ENCODE assay signal across 8 cellular contexts in the genomic region with DNA sequence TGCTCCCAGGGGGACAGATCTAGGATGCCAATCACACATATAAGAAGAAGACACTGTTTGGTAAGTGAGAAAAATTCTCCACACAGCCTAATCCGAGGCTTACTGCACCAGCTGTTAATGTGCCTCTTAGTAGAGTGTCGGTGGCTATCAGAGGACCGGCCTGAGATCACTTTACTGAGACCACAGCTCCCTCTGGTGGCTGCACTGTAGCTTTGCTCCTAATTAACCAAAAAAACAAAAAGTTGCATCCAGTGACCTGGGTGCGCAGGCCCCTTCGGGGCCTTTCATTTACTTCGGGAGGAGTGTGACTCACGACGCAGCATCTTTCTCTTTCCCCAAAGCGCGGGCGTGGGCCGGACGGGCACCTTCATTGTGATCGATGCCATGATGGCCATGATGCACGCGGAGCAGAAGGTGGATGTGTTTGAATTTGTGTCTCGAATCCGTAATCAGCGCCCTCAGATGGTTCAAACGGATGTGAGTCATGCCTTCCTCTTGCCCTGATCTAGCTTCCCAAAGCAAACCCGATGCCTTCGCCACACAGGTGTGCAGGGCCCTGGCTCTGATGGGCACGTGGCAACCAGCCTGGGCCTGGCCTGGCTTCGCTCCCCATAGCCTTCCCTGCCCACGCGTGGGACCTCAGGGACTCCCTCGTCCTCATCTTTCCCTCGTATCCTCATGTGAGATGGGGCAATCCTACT. TPM values are rescaled to one million over a fixed set of nuclear protein-coding genes. Genes with fewer than 3 reads are reported as not detected.
DNase-seq lines count a peak whose midpoint lies in the region; ATAC-seq lines count a peak whose summit lies in the region.

No MANE protein-coding gene starts in this region.

- no peaks in the 10 kb centered on the region for H3K79me2 ChIP-seq in mesendoderm (ENCODE audit: control insufficient read depth, insufficient read depth, low read length)

- DNase-seq in AG08395 (ENCODE audit: low spot score) (peak; percentile 78), NCI-H748 (lab: John Stamatoyannopoulos, UW; ENCODE audit: unreplicated experiment) (peak; percentile 66), mesendoderm (peak; percentile 78)
- DNase-seq in activated CD4-positive, alpha-beta memory T cell treated with anti-CD3 and anti-CD28 coated beads for 36 hours: peak; percentile 86
- DNase-seq in effector CD4-positive, alpha-beta T cell: peak; percentile 80
- peak; percentile 66 to 68 for DNase-seq in stimulated activated CD8-positive, alpha-beta memory T cell treated with anti-CD3 and anti-CD28 coated beads, Interleukin-2, amount 100 ng/mL, for 48 hours (ENCODE audit: low read depth in 2 of 2)

- no peak overlapping the region for H3K56ac ChIP-seq in mesendoderm (ENCODE audit: low read length)

- no peak overlapping the region for H3K18ac ChIP-seq in mesendoderm (ENCODE audit: low read length)

- ATAC-seq in GM18858 (IDR thresholded peaks at IDR 0.05; ENCODE audit: unreplicated experiment) (peak; percentile 40), HG03432 (IDR thresholded peaks at IDR 0.05; ENCODE audit: unreplicated experiment) (peak; percentile 48)

- POLR2A ChIA-PET in activated CD4-positive, alpha-beta memory T cell treated with anti-CD3 and anti-CD28 coated beads for 36 hours (lab: Charles Lee): interaction anchor here (1.1 to 1.5 kb wide), 5 partner anchors 22 to 162 kb away, joined by 3 to 7 read pairs (median 6); partner anchors contain the start of gene PTPRE

- H2BK5ac ChIP-seq in mesendoderm (ENCODE audit: low read length): no peak overlapping the region

- no peaks in the 10 kb centered on the region for H3K4me1 ChIP-seq in mesendoderm (ENCODE audit: control insufficient read depth, low read depth, low read length)

- no peaks in the 10 kb centered on the region for H3K27me3 ChIP-seq in mesendoderm (ENCODE audit: insufficient read depth, low read length, poor library complexity)

- no peak overlapping the region for H4K5ac ChIP-seq in mesendoderm (ENCODE audit: low read length)

- WGBS in mesendoderm (ENCODE audit: extremely low coverage, insufficient coverage, low lambda C conversion rate): no CpG with 5 or more reads among the region's 28 CpGs

- no peak overlapping the region for H3K4me3 Mint-ChIP-seq in activated CD4-positive, alpha-beta memory T cell treated with anti-CD3 and anti-CD28 coated beads for 36 hours

- H3K23ac ChIP-seq in mesendoderm (ENCODE audit: low read length): no peak overlapping the region

- H3K9ac ChIP-seq in mesendoderm (ENCODE audit: low read length): no peak overlapping the region

- H3K4ac ChIP-seq in mesendoderm (ENCODE audit: low read depth, low read length): no peak overlapping the region

- intact Hi-C loops in activated CD4-positive, alpha-beta memory T cell treated with anti-CD3 and anti-CD28 coated beads for 36 hours (cut with micrococcal nuclease): loop anchor here (1.0 kb wide), 4 partner anchors 34 to 162 kb away; partner anchors contain the start of gene PTPRE

- CTCF ChIA-PET in activated CD4-positive, alpha-beta memory T cell treated with anti-CD3 and anti-CD28 coated beads for 36 hours (lab: Charles Lee): interaction anchor here (0.7 to 10.7 kb wide), 33 partner anchors 9 to 246 kb away, joined by 3 to 244 read pairs (median 4); partner anchors contain the start of genes MKI67 and PTPRE

- H2BK120ac ChIP-seq in mesendoderm (ENCODE audit: low read depth, low read length): no peak overlapping the region

- peaks cover 35% of the 10 kb centered on the region for H3K4me1 Mint-ChIP-seq in activated CD4-positive, alpha-beta memory T cell treated with anti-CD3 and anti-CD28 coated beads for 36 hours (ENCODE audit: low read depth)

- no peak overlapping the region for H3K4me3 ChIP-seq in mesendoderm (ENCODE audit: low read length)

- H3K27ac Mint-ChIP-seq in activated CD4-positive, alpha-beta memory T cell treated with anti-CD3 and anti-CD28 coated beads for 36 hours: no peak overlapping the region

- H3K4me2 ChIP-seq in mesendoderm (ENCODE audit: low read length): no peak overlapping the region

- no peak overlapping the region for H2BK15ac ChIP-seq in mesendoderm (replicated peaks; ENCODE audit: low read depth)

- peaks cover 3% of the 10 kb centered on the region for H3K9me3 Mint-ChIP-seq in activated CD4-positive, alpha-beta memory T cell treated with anti-CD3 and anti-CD28 coated beads for 36 hours

- H2AK5ac ChIP-seq in mesendoderm (ENCODE audit: low read length): no peak overlapping the region

- no peak overlapping the region for H4K8ac ChIP-seq in mesendoderm (ENCODE audit: low read depth, low read length)

- no peaks in the 10 kb centered on the region for H3K27me3 Mint-ChIP-seq in activated CD4-positive, alpha-beta memory T cell treated with anti-CD3 and anti-CD28 coated beads for 36 hours

- H3K79me1 ChIP-seq in mesendoderm (ENCODE audit: low read length): no peaks in the 10 kb centered on the region

- H3K36me3 ChIP-seq in mesendoderm (ENCODE audit: control insufficient read depth, insufficient read depth, low read length): no peaks in the 10 kb centered on the region

- H3K36me3 Mint-ChIP-seq in activated CD4-positive, alpha-beta memory T cell treated with anti-CD3 and anti-CD28 coated beads for 36 hours: peaks cover 75% of the 10 kb centered on the region

- H3K27ac ChIP-seq in mesendoderm (ENCODE audit: low read depth, low read length): no peak overlapping the region

RNA-seq across cellular contexts. Expression of gene MKI67, which starts 56.7 kb away (rescaled TPM):
- 100 to 1,000 TPM; 223 to 241 TPM for total RNA-seq in activated CD4-positive, alpha-beta memory T cell treated with anti-CD3 and anti-CD28 coated beads for 36 hours
- polyA plus RNA-seq in mesendoderm (2013, experiment 1 of 2): 30.3 TPM
- 29.7 TPM for polyA plus RNA-seq in mesendoderm (2013, experiment 2 of 2)
